In the genomic region with DNA sequence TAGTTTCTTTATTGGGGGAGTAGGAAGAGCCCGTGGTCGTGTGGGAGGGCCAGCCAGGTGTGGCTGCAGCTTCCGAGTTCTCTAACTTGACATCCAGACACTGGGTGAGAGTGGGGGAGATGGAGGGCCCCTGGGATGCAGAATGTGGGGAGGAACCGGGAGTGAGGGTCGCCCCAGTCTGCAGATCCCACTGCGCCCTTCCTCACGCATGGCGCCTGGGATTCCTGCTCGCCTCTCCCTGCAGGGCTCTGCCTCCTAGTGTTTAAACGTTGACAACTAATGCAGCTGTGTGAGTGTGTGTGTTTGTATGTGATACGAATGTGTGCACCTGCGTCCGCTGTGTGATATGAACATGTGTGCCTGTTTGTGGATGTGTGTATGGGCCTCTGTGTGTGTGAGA, we compare ENCODE assay signal across 28 cellular contexts. TPM values are rescaled to one million over a fixed set of nuclear protein-coding genes. Genes with fewer than 3 reads are reported as not detected.
"Had no signal": no experiment of that assay in that cellular context is flagged by ENCODE, and none has a peak within 500 bp of the region (broad histone marks: within the 10 kb centered on the region; RNA-seq: fewer than 3 reads in every experiment).

No MANE protein-coding gene starts in this region.

- H3K4me3 ChIP-seq: gastroesophageal sphincter, hepatocyte, right atrium auricular region, spleen, tibial nerve had no signal

- ATAC-seq: activated naive CD8-positive, alpha-beta T cell treated with anti-CD3 and anti-CD28 coated beads, Interleukin-2, amount 50 U/mL, for 24 hours; gastroesophageal sphincter; left cardiac atrium; naive thymus-derived CD8-positive, alpha-beta T cell had no signal

- H3K27me3 ChIP-seq: hepatocyte, right atrium auricular region, tibial nerve had no signal

- DNase-seq: activated CD4-positive, alpha-beta memory T cell treated with anti-CD3 and anti-CD28 coated beads, Interleukin-2, amount 10 ng/mL, durations not matched to agents 7 days and 5 days; activated CD4-positive, alpha-beta T cell treated with anti-CD3 and anti-CD28 coated beads, Interleukin-2, amount 10 ng/mL, durations not matched to agents 7 days and 5 days; activated CD4-positive, CD25-positive, alpha-beta regulatory T cell treated with anti-CD3 and anti-CD28 coated beads, Interleukin-2, amount 50 U/mL, for 72 hours; activated CD8-positive, alpha-beta memory T cell treated with anti-CD3 and anti-CD28 coated beads, Interleukin-2, amount 50 U/mL, for 48 hours; activated gamma-delta T cell; activated naive CD4-positive, alpha-beta T cell treated with anti-CD3 and anti-CD28 coated beads, Interleukin-2, amount 50 U/mL, for 16 hours; activated naive CD8-positive, alpha-beta T cell treated with anti-CD3 and anti-CD28 coated beads, Interleukin-2, amount 50 U/mL, for 24 hours; activated T-cell treated with anti-CD3 and anti-CD28 coated beads, Interleukin-2, amount 50 U/mL, for 24 hours; amygdala; dermis blood vessel endothelial cell; effector CD8-positive, alpha-beta T cell; erythroblast; left cardiac atrium; naive thymus-derived CD8-positive, alpha-beta T cell; occipital lobe; spleen; stimulated activated naive CD4-positive, alpha-beta T cell; T-helper 1 cell had no signal

- H3K4me1 Mint-ChIP-seq: activated CD4-positive, alpha-beta memory T cell treated with anti-CD3 and anti-CD28 coated beads, Interleukin-2, amount 10 ng/mL, durations not matched to agents 7 days and 5 days; activated CD4-positive, alpha-beta T cell treated with anti-CD3 and anti-CD28 coated beads, Interleukin-2, amount 10 ng/mL, durations not matched to agents 7 days and 5 days; activated naive CD8-positive, alpha-beta T cell treated with anti-CD3 and anti-CD28 coated beads, Interleukin-2, amount 50 U/mL, for 24 hours; central memory CD8-positive, alpha-beta T cell; memory B cell; naive thymus-derived CD8-positive, alpha-beta T cell; neural crest cell had no signal

- H3K9me3 Mint-ChIP-seq: activated CD4-positive, alpha-beta T cell treated with anti-CD3 and anti-CD28 coated beads, Interleukin-2, amount 10 ng/mL, durations not matched to agents 7 days and 5 days; activated T-cell treated with anti-CD3 and anti-CD28 coated beads, Interleukin-2, amount 50 U/mL, for 24 hours had no signal

- H3K36me3 Mint-ChIP-seq: memory B cell; naive thymus-derived CD8-positive, alpha-beta T cell had no signal

- H3K79me2 ChIP-seq: hepatocyte had no signal

- H3K4me2 ChIP-seq: hepatocyte had no signal

- H3K27ac Mint-ChIP-seq: activated CD4-positive, alpha-beta memory T cell treated with anti-CD3 and anti-CD28 coated beads, Interleukin-2, amount 10 ng/mL, durations not matched to agents 7 days and 5 days; activated CD4-positive, alpha-beta T cell treated with anti-CD3 and anti-CD28 coated beads, Interleukin-2, amount 10 ng/mL, durations not matched to agents 7 days and 5 days; activated naive CD8-positive, alpha-beta T cell treated with anti-CD3 and anti-CD28 coated beads, Interleukin-2, amount 50 U/mL, for 24 hours; activated T-cell treated with anti-CD3 and anti-CD28 coated beads, Interleukin-2, amount 50 U/mL, for 24 hours; memory B cell; naive thymus-derived CD8-positive, alpha-beta T cell had no signal

- H3K9me3 ChIP-seq: right atrium auricular region had no signal

- H2AFZ ChIP-seq: hepatocyte had no signal

- H3K4me3 Mint-ChIP-seq: activated CD4-positive, alpha-beta memory T cell treated with anti-CD3 and anti-CD28 coated beads, Interleukin-2, amount 10 ng/mL, durations not matched to agents 7 days and 5 days; activated CD4-positive, alpha-beta T cell treated with anti-CD3 and anti-CD28 coated beads, Interleukin-2, amount 10 ng/mL, durations not matched to agents 7 days and 5 days; activated naive CD8-positive, alpha-beta T cell treated with anti-CD3 and anti-CD28 coated beads, Interleukin-2, amount 50 U/mL, for 24 hours; activated T-cell treated with anti-CD3 and anti-CD28 coated beads, Interleukin-2, amount 50 U/mL, for 24 hours; central memory CD8-positive, alpha-beta T cell; memory B cell; naive thymus-derived CD8-positive, alpha-beta T cell; neural crest cell had no signal

- H3K4me1 ChIP-seq: gastroesophageal sphincter, right atrium auricular region, spleen, tibial nerve had no signal

- H3K27ac ChIP-seq: gastroesophageal sphincter, hepatocyte, right atrium auricular region, spleen, tibial nerve had no signal

- H3K36me3 ChIP-seq: gastroesophageal sphincter, right atrium auricular region, spleen, tibial nerve had no signal

- FAIRE-seq: keratinocyte, TTC549 had no signal

- H3K27me3 Mint-ChIP-seq: activated CD4-positive, alpha-beta memory T cell treated with anti-CD3 and anti-CD28 coated beads, Interleukin-2, amount 10 ng/mL, durations not matched to agents 7 days and 5 days; activated CD4-positive, alpha-beta T cell treated with anti-CD3 and anti-CD28 coated beads, Interleukin-2, amount 10 ng/mL, durations not matched to agents 7 days and 5 days; central memory CD8-positive, alpha-beta T cell; memory B cell had no signal

RNA-seq across cellular contexts. Expression of a gene that starts 34.6 kb away (rescaled TPM):
- total RNA-seq: activated CD4-positive, alpha-beta memory T cell treated with anti-CD3 and anti-CD28 coated beads, Interleukin-2, amount 10 ng/mL, durations not matched to agents 7 days and 5 days; activated CD4-positive, alpha-beta T cell treated with anti-CD3 and anti-CD28 coated beads, Interleukin-2, amount 10 ng/mL, durations not matched to agents 7 days and 5 days; naive thymus-derived CD8-positive, alpha-beta T cell; pulmonary artery endothelial cell had no signal
- polyA plus RNA-seq: naive thymus-derived CD8-positive, alpha-beta T cell had no signal
